Comparison of ENCODE assay signal across 19 cellular contexts in the genomic region with DNA sequence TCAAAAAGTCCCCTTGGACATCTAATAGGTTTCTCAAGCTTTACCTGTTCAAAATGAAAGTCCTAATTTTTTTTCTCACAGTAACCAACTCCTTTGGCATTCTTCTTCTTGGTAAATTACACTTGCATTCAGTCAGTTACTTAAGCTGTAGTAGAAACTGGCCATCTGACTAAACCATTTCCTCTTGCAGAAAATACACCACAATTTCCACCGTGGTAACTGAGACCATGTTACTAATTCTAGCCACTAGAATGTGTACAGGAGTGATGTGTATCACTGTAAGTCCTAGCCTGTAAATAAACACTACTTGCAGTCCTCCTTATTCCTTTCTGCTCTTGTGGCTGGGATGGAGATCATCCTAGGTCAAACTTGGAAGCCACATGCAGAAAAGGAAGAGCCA.
DNase-seq lines count a peak whose midpoint lies in the region; ATAC-seq and TF ChIP-seq lines count a peak whose summit lies in the region.
"Had no signal": no experiment of that assay in that cellular context is flagged by ENCODE, and none has a peak within 500 bp of the region (broad histone marks: within the 10 kb centered on the region; RNA-seq: fewer than 3 reads in every experiment).

No MANE protein-coding gene starts in this region.

- no peak overlapping the region for H4K5ac ChIP-seq in mesendoderm (ENCODE audit: low read length)

- no peak overlapping the region for H2BK5ac ChIP-seq in mesendoderm (ENCODE audit: low read length)

- no peak overlapping the region for H4K8ac ChIP-seq in mesendoderm (ENCODE audit: low read depth, low read length)

- no CpG with 5 or more reads among the region's 1 CpG for WGBS in mesendoderm (ENCODE audit: extremely low coverage, insufficient coverage, low lambda C conversion rate)

- no peak overlapping the region for H3K4me3 ChIP-seq in mesendoderm (ENCODE audit: low read length)
- H3K4me3 ChIP-seq in WERI-Rb-1 (ENCODE audit: low read depth, low read length), result no peak overlapping the region

- no peak overlapping the region for H3K4ac ChIP-seq in mesendoderm (ENCODE audit: low read depth, low read length)

- H2BK15ac ChIP-seq in mesendoderm (replicated peaks; ENCODE audit: low read depth), result no peak overlapping the region

- no peak overlapping the region for H3K23ac ChIP-seq in mesendoderm (ENCODE audit: low read length)

- no peak for TF ChIP-seq CTCF in WERI-Rb-1 (IDR thresholded peaks at IDR 0.05; ENCODE audit: low read depth, low read length)

- H3K56ac ChIP-seq in mesendoderm (ENCODE audit: low read length), result no peak overlapping the region

- no peaks in the 10 kb centered on the region for H3K79me1 ChIP-seq in mesendoderm (ENCODE audit: low read length)

- H3K27me3 ChIP-seq in mesendoderm (ENCODE audit: insufficient read depth, low read length, poor library complexity) (no peaks in the 10 kb centered on the region), WERI-Rb-1 (ENCODE audit: insufficient read depth, low read depth, severe bottlenecking) (peaks cover 6% of the 10 kb centered on the region)

- H3K4me2 ChIP-seq in mesendoderm (ENCODE audit: low read length), result no peak overlapping the region

- no peaks in the 10 kb centered on the region for H3K9me3 ChIP-seq in WERI-Rb-1 (ENCODE audit: severe bottlenecking)

- no peaks in the 10 kb centered on the region for H3K79me2 ChIP-seq in mesendoderm (ENCODE audit: control insufficient read depth, insufficient read depth, low read length)

- no peaks in the 10 kb centered on the region for H3K4me1 ChIP-seq in mesendoderm (ENCODE audit: control insufficient read depth, low read depth, low read length)

- ATAC-seq in GM18867 (IDR thresholded peaks at IDR 0.05; ENCODE audit: unreplicated experiment) (peak; percentile 56), HG02852 (IDR thresholded peaks at IDR 0.05; ENCODE audit: unreplicated experiment) (peak; percentile 61)
- ATAC-seq: PC-3, T-helper 17 cell had no signal

- no peak overlapping the region for H2BK120ac ChIP-seq in mesendoderm (ENCODE audit: low read depth, low read length)

- no peak overlapping the region for H3K18ac ChIP-seq in mesendoderm (ENCODE audit: low read length)

- DNase-seq in MV-4-11 (lab: John Stamatoyannopoulos, UW) (peak; percentile 73), amniotic epithelial cell (ENCODE audit: low read depth) (peak; percentile 25), midbrain (lab: John Stamatoyannopoulos, UW) (no peak), mesendoderm (no peak), WERI-Rb-1 (no peak), ecto neural progenitor cell (ENCODE audit: low spot score) (no peak)
- DNase-seq: ACHN; C1 segment of cervical spinal cord; CD8-positive, alpha-beta memory T cell; IMR-90; NCI-H1105 treated with DMSO at 0.1 percent for 48 hours; NCI-H1694; NK-92 treated with Interleukin-12 subunit alpha and Interleukin-12 subunit beta, amount 100 ng/mL, for 24 hours; PC-3; RPMI8226; SHP77 treated with DMSO at 0.1 percent for 48 hours; T-helper 17 cell had no signal

- H3K9ac ChIP-seq in mesendoderm (ENCODE audit: low read length), result no peak overlapping the region

- no peak overlapping the region for H3K27ac ChIP-seq in mesendoderm (ENCODE audit: low read depth, low read length)
- H3K27ac ChIP-seq in WERI-Rb-1, result no peak overlapping the region

- no peaks in the 10 kb centered on the region for H3K36me3 ChIP-seq in mesendoderm (ENCODE audit: control insufficient read depth, insufficient read depth, low read length)
- H3K36me3 ChIP-seq in WERI-Rb-1, result no peaks in the 10 kb centered on the region

- no peak overlapping the region for H2AK5ac ChIP-seq in mesendoderm (ENCODE audit: low read length)

Comparison
In these comparisons a context has a peak if more than half of its experiments do, and no peak if none do; other contexts are left out.
1. DNase-seq: peak in MV-4-11 (single experiment) and amniotic epithelial cell (single experiment); none in midbrain (single experiment), mesendoderm (single experiment), WERI-Rb-1 (single experiment) and ecto neural progenitor cell (single experiment).